In the genomic region with DNA sequence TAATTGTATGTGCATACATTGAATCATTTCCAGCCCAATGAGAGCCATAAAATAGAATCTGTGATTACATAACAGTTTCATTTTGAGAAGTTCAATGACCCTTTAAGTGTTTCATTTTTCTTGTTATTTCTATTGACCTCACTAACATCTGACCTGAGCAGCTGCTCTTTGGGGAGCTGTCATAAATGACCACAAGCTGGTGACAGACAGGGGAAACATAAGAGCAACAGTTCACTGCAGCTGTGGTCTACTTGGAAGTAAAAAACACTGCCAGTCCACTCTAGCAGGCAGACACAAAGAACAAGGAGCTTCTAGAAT, we compare ENCODE assay signal across 1 cellular context.
A peak's percentile ranks its signal among the peaks of the same experiment; 100 is the strongest.
TF ChIP-seq lines count a peak whose summit lies in the region.

No MANE protein-coding gene starts in this region.

TF ChIP-seq in GM12878, 131 proteins besides CTCF, POLR2A, EP300 and RAD21 (continued from another document and continues in another):
- TF ChIP-seq TARDBP (IDR thresholded peaks at IDR 0.05; ENCODE audit: borderline replicate concordance) (no peak), ZNF274 (IDR thresholded peaks at IDR 0.05; ENCODE audit: insufficient read depth, insufficient read length) (no peak), BRCA1 (IDR thresholded peaks at IDR 0.05; ENCODE audit: low read depth, low read length) (no peak), POLR2AphosphoS5 (IDR thresholded peaks at IDR 0.05; ENCODE audit: low read length) (no peak), CHD1 (IDR thresholded peaks at IDR 0.05; ENCODE audit: low read depth, low read length) (no peak), RBBP5 (conservative IDR thresholded peaks at IDR 0.05) (no peak), JUND (IDR thresholded peaks at IDR 0.05; ENCODE audit: low read depth, low read length) (no peak), CBFB (IDR thresholded peaks at IDR 0.05; ENCODE audit: low read depth) (peak; percentile 71), DPF2 (IDR thresholded peaks at IDR 0.05) (peak; percentile 81; the same call in 1 of the 2 replicates), PAX5 (IDR thresholded peaks at IDR 0.05; ENCODE audit: borderline replicate concordance, low read depth, low read length) (0 out of 2 replicates have a peak, but pooled peaks have one; percentile 24), SMARCA5 (IDR thresholded peaks at IDR 0.05) (no peak), NR2C1 (IDR thresholded peaks at IDR 0.05) (peak; percentile 56), CBX3 (IDR thresholded peaks at IDR 0.05; ENCODE audit: borderline replicate concordance, low read depth) (no peak), SREBF1 (IDR thresholded peaks at IDR 0.05; ENCODE audit: low read length) (no peak), NFXL1 (IDR thresholded peaks at IDR 0.05; ENCODE audit: borderline replicate concordance) (no peak), PML (IDR thresholded peaks at IDR 0.05; ENCODE audit: low read length) (no peak), NBN (IDR thresholded peaks at IDR 0.05) (no peak), SP1 (IDR thresholded peaks at IDR 0.05; ENCODE audit: low read depth, low read length) (no peak), JUNB (IDR thresholded peaks at IDR 0.05) (peak; percentile 75; the same call in 1 of the 2 replicates), MEF2A (IDR thresholded peaks at IDR 0.05; ENCODE audit: insufficient read depth, low read depth, low read length) (0 out of 2 replicates have a peak, but pooled peaks have one; percentile 64), IRF4 (IDR thresholded peaks at IDR 0.05; ENCODE audit: low read depth, low read length) (no peak), MTA2 (IDR thresholded peaks at IDR 0.05; ENCODE audit: low read depth) (peak; percentile 86), KLF5 (IDR thresholded peaks at IDR 0.05; ENCODE audit: partially characterized antibody) (no peak), SUPT20H (IDR thresholded peaks at IDR 0.05; ENCODE audit: borderline replicate concordance, control insufficient read depth, low read depth, low read length) (no peak), BMI1 (IDR thresholded peaks at IDR 0.05; ENCODE audit: borderline replicate concordance) (peak; percentile 49; the same call in 1 of the 2 replicates), SUZ12 (IDR thresholded peaks at IDR 0.05; ENCODE audit: unreplicated experiment) (no peak), MYB (IDR thresholded peaks at IDR 0.05; ENCODE audit: borderline replicate concordance, low read depth, low read length) (no peak)
- TF ChIP-seq, protein P1, sequence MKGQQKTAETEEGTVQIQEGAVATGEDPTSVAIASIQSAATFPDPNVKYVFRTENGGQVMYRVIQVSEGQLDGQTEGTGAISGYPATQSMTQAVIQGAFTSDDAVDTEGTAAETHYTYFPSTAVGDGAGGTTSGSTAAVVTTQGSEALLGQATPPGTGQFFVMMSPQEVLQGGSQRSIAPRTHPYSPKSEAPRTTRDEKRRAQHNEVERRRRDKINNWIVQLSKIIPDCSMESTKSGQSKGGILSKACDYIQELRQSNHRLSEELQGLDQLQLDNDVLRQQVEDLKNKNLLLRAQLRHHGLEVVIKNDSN (IDR thresholded peaks at IDR 0.05; ENCODE audit: borderline replicate concordance, extremely low read length, insufficient read depth, low read depth, low read length) = no peak
- TF ChIP-seq, protein P2, sequence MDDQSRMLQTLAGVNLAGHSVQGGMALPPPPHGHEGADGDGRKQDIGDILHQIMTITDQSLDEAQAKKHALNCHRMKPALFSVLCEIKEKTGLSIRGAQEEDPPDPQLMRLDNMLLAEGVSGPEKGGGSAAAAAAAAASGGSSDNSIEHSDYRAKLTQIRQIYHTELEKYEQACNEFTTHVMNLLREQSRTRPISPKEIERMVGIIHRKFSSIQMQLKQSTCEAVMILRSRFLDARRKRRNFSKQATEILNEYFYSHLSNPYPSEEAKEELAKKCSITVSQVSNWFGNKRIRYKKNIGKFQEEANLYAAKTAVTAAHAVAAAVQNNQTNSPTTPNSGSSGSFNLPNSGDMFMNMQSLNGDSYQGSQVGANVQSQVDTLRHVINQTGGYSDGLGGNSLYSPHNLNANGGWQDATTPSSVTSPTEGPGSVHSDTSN (IDR thresholded peaks at IDR 0.05; ENCODE audit: insufficient replicate concordance, low read depth, low read length) = peak; percentile 82
- TF ChIP-seq, protein P3, sequence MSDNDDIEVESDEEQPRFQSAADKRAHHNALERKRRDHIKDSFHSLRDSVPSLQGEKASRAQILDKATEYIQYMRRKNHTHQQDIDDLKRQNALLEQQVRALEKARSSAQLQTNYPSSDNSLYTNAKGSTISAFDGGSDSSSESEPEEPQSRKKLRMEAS (IDR thresholded peaks at IDR 0.05; ENCODE audit: low read depth, low read length) = no peak
- TF ChIP-seq, protein P4, sequence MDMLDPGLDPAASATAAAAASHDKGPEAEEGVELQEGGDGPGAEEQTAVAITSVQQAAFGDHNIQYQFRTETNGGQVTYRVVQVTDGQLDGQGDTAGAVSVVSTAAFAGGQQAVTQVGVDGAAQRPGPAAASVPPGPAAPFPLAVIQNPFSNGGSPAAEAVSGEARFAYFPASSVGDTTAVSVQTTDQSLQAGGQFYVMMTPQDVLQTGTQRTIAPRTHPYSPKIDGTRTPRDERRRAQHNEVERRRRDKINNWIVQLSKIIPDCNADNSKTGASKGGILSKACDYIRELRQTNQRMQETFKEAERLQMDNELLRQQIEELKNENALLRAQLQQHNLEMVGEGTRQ (IDR thresholded peaks at IDR 0.05; ENCODE audit: borderline replicate concordance, low read depth, low read length) = no peak; the same call in 1 of the 2 replicates
- TF ChIP-seq, protein P5, sequence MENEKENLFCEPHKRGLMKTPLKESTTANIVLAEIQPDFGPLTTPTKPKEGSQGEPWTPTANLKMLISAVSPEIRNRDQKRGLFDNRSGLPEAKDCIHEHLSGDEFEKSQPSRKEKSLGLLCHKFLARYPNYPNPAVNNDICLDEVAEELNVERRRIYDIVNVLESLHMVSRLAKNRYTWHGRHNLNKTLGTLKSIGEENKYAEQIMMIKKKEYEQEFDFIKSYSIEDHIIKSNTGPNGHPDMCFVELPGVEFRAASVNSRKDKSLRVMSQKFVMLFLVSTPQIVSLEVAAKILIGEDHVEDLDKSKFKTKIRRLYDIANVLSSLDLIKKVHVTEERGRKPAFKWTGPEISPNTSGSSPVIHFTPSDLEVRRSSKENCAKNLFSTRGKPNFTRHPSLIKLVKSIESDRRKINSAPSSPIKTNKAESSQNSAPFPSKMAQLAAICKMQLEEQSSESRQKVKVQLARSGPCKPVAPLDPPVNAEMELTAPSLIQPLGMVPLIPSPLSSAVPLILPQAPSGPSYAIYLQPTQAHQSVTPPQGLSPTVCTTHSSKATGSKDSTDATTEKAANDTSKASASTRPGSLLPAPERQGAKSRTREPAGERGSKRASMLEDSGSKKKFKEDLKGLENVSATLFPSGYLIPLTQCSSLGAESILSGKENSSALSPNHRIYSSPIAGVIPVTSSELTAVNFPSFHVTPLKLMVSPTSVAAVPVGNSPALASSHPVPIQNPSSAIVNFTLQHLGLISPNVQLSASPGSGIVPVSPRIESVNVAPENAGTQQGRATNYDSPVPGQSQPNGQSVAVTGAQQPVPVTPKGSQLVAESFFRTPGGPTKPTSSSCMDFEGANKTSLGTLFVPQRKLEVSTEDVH (IDR thresholded peaks at IDR 0.05; ENCODE audit: low read depth, partially characterized antibody) = no peak
- TF ChIP-seq, protein P6, sequence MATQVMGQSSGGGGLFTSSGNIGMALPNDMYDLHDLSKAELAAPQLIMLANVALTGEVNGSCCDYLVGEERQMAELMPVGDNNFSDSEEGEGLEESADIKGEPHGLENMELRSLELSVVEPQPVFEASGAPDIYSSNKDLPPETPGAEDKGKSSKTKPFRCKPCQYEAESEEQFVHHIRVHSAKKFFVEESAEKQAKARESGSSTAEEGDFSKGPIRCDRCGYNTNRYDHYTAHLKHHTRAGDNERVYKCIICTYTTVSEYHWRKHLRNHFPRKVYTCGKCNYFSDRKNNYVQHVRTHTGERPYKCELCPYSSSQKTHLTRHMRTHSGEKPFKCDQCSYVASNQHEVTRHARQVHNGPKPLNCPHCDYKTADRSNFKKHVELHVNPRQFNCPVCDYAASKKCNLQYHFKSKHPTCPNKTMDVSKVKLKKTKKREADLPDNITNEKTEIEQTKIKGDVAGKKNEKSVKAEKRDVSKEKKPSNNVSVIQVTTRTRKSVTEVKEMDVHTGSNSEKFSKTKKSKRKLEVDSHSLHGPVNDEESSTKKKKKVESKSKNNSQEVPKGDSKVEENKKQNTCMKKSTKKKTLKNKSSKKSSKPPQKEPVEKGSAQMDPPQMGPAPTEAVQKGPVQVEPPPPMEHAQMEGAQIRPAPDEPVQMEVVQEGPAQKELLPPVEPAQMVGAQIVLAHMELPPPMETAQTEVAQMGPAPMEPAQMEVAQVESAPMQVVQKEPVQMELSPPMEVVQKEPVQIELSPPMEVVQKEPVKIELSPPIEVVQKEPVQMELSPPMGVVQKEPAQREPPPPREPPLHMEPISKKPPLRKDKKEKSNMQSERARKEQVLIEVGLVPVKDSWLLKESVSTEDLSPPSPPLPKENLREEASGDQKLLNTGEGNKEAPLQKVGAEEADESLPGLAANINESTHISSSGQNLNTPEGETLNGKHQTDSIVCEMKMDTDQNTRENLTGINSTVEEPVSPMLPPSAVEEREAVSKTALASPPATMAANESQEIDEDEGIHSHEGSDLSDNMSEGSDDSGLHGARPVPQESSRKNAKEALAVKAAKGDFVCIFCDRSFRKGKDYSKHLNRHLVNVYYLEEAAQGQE (IDR thresholded peaks at IDR 0.05; ENCODE audit: low read depth, low read length) = no peak
- TF ChIP-seq, protein P7, sequence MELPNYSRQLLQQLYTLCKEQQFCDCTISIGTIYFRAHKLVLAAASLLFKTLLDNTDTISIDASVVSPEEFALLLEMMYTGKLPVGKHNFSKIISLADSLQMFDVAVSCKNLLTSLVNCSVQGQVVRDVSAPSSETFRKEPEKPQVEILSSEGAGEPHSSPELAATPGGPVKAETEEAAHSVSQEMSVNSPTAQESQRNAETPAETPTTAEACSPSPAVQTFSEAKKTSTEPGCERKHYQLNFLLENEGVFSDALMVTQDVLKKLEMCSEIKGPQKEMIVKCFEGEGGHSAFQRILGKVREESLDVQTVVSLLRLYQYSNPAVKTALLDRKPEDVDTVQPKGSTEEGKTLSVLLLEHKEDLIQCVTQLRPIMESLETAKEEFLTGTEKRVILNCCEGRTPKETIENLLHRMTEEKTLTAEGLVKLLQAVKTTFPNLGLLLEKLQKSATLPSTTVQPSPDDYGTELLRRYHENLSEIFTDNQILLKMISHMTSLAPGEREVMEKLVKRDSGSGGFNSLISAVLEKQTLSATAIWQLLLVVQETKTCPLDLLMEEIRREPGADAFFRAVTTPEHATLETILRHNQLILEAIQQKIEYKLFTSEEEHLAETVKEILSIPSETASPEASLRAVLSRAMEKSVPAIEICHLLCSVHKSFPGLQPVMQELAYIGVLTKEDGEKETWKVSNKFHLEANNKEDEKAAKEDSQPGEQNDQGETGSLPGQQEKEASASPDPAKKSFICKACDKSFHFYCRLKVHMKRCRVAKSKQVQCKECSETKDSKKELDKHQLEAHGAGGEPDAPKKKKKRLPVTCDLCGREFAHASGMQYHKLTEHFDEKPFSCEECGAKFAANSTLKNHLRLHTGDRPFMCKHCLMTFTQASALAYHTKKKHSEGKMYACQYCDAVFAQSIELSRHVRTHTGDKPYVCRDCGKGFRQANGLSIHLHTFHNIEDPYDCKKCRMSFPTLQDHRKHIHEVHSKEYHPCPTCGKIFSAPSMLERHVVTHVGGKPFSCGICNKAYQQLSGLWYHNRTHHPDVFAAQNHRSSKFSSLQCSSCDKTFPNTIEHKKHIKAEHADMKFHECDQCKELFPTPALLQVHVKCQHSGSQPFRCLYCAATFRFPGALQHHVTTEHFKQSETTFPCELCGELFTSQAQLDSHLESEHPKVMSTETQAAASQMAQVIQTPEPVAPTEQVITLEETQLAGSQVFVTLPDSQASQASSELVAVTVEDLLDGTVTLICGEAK (IDR thresholded peaks at IDR 0.05; ENCODE audit: borderline replicate concordance) = no peak
- TF ChIP-seq, protein P8, sequence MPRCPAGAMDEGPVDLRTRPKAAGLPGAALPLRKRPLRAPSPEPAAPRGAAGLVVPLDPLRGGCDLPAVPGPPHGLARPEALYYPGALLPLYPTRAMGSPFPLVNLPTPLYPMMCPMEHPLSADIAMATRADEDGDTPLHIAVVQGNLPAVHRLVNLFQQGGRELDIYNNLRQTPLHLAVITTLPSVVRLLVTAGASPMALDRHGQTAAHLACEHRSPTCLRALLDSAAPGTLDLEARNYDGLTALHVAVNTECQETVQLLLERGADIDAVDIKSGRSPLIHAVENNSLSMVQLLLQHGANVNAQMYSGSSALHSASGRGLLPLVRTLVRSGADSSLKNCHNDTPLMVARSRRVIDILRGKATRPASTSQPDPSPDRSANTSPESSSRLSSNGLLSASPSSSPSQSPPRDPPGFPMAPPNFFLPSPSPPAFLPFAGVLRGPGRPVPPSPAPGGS (IDR thresholded peaks at IDR 0.05; ENCODE audit: borderline replicate concordance, insufficient read depth, low read depth, low read length, poor library complexity, severe bottlenecking) = no peak
- TF ChIP-seq, protein P9, sequence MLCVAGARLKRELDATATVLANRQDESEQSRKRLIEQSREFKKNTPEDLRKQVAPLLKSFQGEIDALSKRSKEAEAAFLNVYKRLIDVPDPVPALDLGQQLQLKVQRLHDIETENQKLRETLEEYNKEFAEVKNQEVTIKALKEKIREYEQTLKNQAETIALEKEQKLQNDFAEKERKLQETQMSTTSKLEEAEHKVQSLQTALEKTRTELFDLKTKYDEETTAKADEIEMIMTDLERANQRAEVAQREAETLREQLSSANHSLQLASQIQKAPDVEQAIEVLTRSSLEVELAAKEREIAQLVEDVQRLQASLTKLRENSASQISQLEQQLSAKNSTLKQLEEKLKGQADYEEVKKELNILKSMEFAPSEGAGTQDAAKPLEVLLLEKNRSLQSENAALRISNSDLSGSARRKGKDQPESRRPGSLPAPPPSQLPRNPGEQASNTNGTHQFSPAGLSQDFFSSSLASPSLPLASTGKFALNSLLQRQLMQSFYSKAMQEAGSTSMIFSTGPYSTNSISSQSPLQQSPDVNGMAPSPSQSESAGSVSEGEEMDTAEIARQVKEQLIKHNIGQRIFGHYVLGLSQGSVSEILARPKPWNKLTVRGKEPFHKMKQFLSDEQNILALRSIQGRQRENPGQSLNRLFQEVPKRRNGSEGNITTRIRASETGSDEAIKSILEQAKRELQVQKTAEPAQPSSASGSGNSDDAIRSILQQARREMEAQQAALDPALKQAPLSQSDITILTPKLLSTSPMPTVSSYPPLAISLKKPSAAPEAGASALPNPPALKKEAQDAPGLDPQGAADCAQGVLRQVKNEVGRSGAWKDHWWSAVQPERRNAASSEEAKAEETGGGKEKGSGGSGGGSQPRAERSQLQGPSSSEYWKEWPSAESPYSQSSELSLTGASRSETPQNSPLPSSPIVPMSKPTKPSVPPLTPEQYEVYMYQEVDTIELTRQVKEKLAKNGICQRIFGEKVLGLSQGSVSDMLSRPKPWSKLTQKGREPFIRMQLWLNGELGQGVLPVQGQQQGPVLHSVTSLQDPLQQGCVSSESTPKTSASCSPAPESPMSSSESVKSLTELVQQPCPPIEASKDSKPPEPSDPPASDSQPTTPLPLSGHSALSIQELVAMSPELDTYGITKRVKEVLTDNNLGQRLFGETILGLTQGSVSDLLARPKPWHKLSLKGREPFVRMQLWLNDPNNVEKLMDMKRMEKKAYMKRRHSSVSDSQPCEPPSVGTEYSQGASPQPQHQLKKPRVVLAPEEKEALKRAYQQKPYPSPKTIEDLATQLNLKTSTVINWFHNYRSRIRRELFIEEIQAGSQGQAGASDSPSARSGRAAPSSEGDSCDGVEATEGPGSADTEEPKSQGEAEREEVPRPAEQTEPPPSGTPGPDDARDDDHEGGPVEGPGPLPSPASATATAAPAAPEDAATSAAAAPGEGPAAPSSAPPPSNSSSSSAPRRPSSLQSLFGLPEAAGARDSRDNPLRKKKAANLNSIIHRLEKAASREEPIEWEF (IDR thresholded peaks at IDR 0.05; ENCODE audit: insufficient replicate concordance, low read depth, low read length) = no peak
- TF ChIP-seq, protein P10, sequence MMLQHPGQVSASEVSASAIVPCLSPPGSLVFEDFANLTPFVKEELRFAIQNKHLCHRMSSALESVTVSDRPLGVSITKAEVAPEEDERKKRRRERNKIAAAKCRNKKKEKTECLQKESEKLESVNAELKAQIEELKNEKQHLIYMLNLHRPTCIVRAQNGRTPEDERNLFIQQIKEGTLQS (IDR thresholded peaks at IDR 0.05; ENCODE audit: borderline replicate concordance, extremely low read depth, low read depth, low read length) = no peak
